In the genomic region with DNA sequence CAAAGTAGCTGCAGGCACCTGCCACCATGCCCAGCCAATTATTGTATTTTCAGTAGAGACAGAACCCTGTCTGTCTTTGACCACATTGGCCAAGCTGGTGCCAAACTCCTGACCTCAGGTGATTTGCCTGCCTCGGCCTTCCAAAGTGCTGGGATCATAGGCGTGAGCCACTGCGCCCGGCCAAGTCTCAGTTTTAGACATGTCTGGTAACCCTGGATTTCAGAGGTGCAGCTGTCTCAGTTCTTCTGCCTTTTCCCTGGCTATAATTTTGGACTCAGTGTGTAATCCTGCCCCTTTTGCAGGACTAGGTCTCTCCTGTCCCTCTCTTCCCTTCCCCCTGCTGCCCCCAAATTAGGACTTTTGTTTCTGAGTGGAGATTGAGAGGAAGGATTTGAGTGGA, we compare ENCODE assay signal across 11 cellular contexts. TPM values are rescaled to one million over a fixed set of nuclear protein-coding genes. Genes with fewer than 3 reads are reported as not detected.
DNase-seq lines count a peak whose midpoint lies in the region; ATAC-seq and TF ChIP-seq lines count a peak whose summit lies in the region.
"Had no signal": no experiment of that assay in that cellular context is flagged by ENCODE, and none has a peak within 500 bp of the region (broad histone marks: within the 10 kb centered on the region; RNA-seq: fewer than 3 reads in every experiment).

No MANE protein-coding gene starts in this region.

- no peak overlapping the region for H3K56ac ChIP-seq in H9 (ENCODE audit: insufficient read length, low read depth, low read length)

- no peak overlapping the region for H3K4me2 ChIP-seq in H9 (ENCODE audit: insufficient read depth, insufficient read length, low read length)

- H4K20me1 ChIP-seq in H9 (ENCODE audit: control insufficient read depth, insufficient read depth, insufficient read length), result no peaks in the 10 kb centered on the region

- WGBS in H9 (ENCODE audit: extremely low coverage, insufficient read length, low lambda C conversion rate), result no CpG with 5 or more reads among the region's 4 CpGs
- WGBS in sigmoid colon, 2 donors, result 65 to 85% methylated on average over 4 of the region's 4 CpGs
- WGBS in esophagus squamous epithelium, 2 donors, result 52 to 60% methylated on average over 4 of the region's 4 CpGs

- no peak overlapping the region for H3K4me3 ChIP-seq in SK-N-MC
- no peak overlapping the region for H3K4me3 ChIP-seq in sigmoid colon
- no peak overlapping the region for H3K4me3 ChIP-seq in esophagus squamous epithelium
- H3K4me3 ChIP-seq: ascending aorta had no signal

- H3K27ac Mint-ChIP-seq in H9, result peak overlapping the region; percentile 4 to 80 (median 42); a peak in 6 of 7 replicates
- H3K27ac Mint-ChIP-seq: activated CD4-positive, alpha-beta T cell treated with anti-CD3 and anti-CD28 coated beads, Interleukin-2, amount 10 ng/mL, durations not matched to agents 7 days and 5 days; activated T-helper 2 cell treated with anti-CD3 and anti-CD28 coated beads, Interferon-gamma antibody, Interleukin-2, Interleukin-4, amounts not matched to agents 10 μg/mL and 5 μg/mL and 100 μg/mL, durations not matched to agents 14 hours and 24 hours and 36 hours had no signal

- ATAC-seq in left lobe of liver, result peak; percentile 66

- no peak overlapping the region for H4K5ac ChIP-seq in H9 (ENCODE audit: insufficient read length, low read depth, low read length)

- no peak overlapping the region for H4K8ac ChIP-seq in H9 (replicated peaks; ENCODE audit: insufficient read length, low read depth, low read length)

- H3K9ac ChIP-seq in H9 (ENCODE audit: extremely low read depth, insufficient read length, low read length) (no peak overlapping the region), SK-N-MC (ENCODE audit: insufficient read length) (no peak overlapping the region)

- H3K27ac ChIP-seq in H9 (ENCODE audit: insufficient read length, low read depth, low read length) (no peak overlapping the region), SK-N-MC (peak overlapping the region; percentile 60; the same call in 1 of the 2 replicates), sigmoid colon (no peak overlapping the region), esophagus squamous epithelium (peak overlapping the region in 2 of 4 donors; percentile 3 to 30)
- H3K27ac ChIP-seq: ascending aorta had no signal

- no peak overlapping the region for H2BK120ac ChIP-seq in H9 (ENCODE audit: low read depth, low read length, poor library complexity, severe bottlenecking)

- no peak overlapping the region for H2BK20ac ChIP-seq in H9 (ENCODE audit: low read depth, low read length, poor library complexity, severe bottlenecking)

- DNase-seq in H9 (no peak), SK-N-MC (ENCODE audit: low read depth, low spot score) (no peak), left lobe of liver (ENCODE audit: low spot score) (no peak), sigmoid colon (peak; percentile 39), GM19238 (ENCODE audit: insufficient read length, low spot score) (no peak), activated gamma-delta T cell treated with Interleukin-2 at 50 U/mL for 16 hours (no peak), esophagus squamous epithelium (lab: John Stamatoyannopoulos, UW) (no peak)
- DNase-seq: activated CD4-positive, alpha-beta T cell treated with anti-CD3 and anti-CD28 coated beads, Interleukin-2, amount 10 ng/mL, durations not matched to agents 7 days and 5 days; small intestine had no signal

- H3K9me3 ChIP-seq in H9 (ENCODE audit: control insufficient read depth, low read depth, low read length) (no peaks in the 10 kb centered on the region), SK-N-MC (ENCODE audit: low read depth, low read length) (no peaks in the 10 kb centered on the region), sigmoid colon (no peaks in the 10 kb centered on the region), esophagus squamous epithelium (no peaks in the 10 kb centered on the region)
- H3K9me3 ChIP-seq: ascending aorta had no signal

- TF ChIP-seq CTCF in H9 (conservative IDR thresholded peaks at IDR 0.05) (no peak), sigmoid colon (IDR thresholded peaks at IDR 0.05) (no peak), esophagus squamous epithelium (IDR thresholded peaks at IDR 0.05) (no peak)

- no peak overlapping the region for H2BK15ac ChIP-seq in H9 (ENCODE audit: low read depth, low read length)

- H2BK5ac ChIP-seq in H9 (ENCODE audit: insufficient read length, low read length), result no peak overlapping the region

- no peak overlapping the region for H4K91ac ChIP-seq in H9 (ENCODE audit: insufficient read length, low read depth, low read length)

- H3K4ac ChIP-seq in H9 (ENCODE audit: low read depth, low read length), result no peak overlapping the region

- H2AK5ac ChIP-seq in H9 (ENCODE audit: insufficient read length, low read length), result no peak overlapping the region

- no peak overlapping the region for H3K23ac ChIP-seq in H9 (ENCODE audit: insufficient read length, low read depth, low read length)

- no peaks in the 10 kb centered on the region for H3K23me2 ChIP-seq in H9 (ENCODE audit: insufficient read length, low read depth, low read length, poor library complexity, severe bottlenecking)

- H3K79me2 ChIP-seq in H9 (ENCODE audit: insufficient read depth, low read length), result peaks cover 27% of the 10 kb centered on the region; the same call in 1 of the 2 replicates

- no peak overlapping the region for H3T11ph ChIP-seq in H9 (ENCODE audit: low read length)

- peaks cover 10 to 16% of the 10 kb centered on the region in 2 experiments for H3K9me3 Mint-ChIP-seq in H9
- H3K9me3 Mint-ChIP-seq: activated CD4-positive, alpha-beta T cell treated with anti-CD3 and anti-CD28 coated beads, Interleukin-2, amount 10 ng/mL, durations not matched to agents 7 days and 5 days had no signal

- no peak for TF ChIP-seq EP300 in sigmoid colon (IDR thresholded peaks at IDR 0.05)

- H3K36me3 ChIP-seq in SK-N-MC (ENCODE audit: insufficient read depth, low read length) (peaks cover 12% of the 10 kb centered on the region; the same call in 1 of the 2 replicates), sigmoid colon (no peaks in the 10 kb centered on the region), esophagus squamous epithelium (peaks cover 0 to 10% (median 0%) of the 10 kb centered on the region in 3 donors)
- H3K36me3 ChIP-seq: ascending aorta had no signal

- H3K27me3 ChIP-seq in H9 (ENCODE audit: insufficient read depth, low read length) (no peaks in the 10 kb centered on the region), sigmoid colon (no peaks in the 10 kb centered on the region), esophagus squamous epithelium (no peaks in the 10 kb centered on the region)
- H3K27me3 ChIP-seq: ascending aorta had no signal

- intact Hi-C loops in sigmoid colon (cut with DNase I), result no loop called here
- intact Hi-C loops in esophagus squamous epithelium (cut with DNase I), result no loop called here

- H3K79me1 ChIP-seq in H9 (ENCODE audit: insufficient read depth, low read depth, low read length, poor library complexity, severe bottlenecking), result peaks cover 13% of the 10 kb centered on the region

- H3K36me3 Mint-ChIP-seq in H9 (ENCODE audit: insufficient read depth in 1 of 3, low read depth in 3 of 3), result peaks cover 12 to 19% (median 13%) of the 10 kb centered on the region in 3 experiments

- no peak overlapping the region for H3K4me3 Mint-ChIP-seq in H9
- H3K4me3 Mint-ChIP-seq: activated CD4-positive, alpha-beta T cell treated with anti-CD3 and anti-CD28 coated beads, Interleukin-2, amount 10 ng/mL, durations not matched to agents 7 days and 5 days had no signal

- H3K18ac ChIP-seq in H9 (ENCODE audit: insufficient read length, low read depth, low read length), result no peak overlapping the region

- H2AFZ ChIP-seq in H9 (ENCODE audit: low read length), result no peak overlapping the region

- peaks cover 29 to 30% of the 10 kb centered on the region in 2 experiments for H3K4me1 Mint-ChIP-seq in H9

- H3K4me1 ChIP-seq in H9 (ENCODE audit: insufficient read depth, low read length) (no peaks in the 10 kb centered on the region; the same call in 1 of the 2 replicates), sigmoid colon (peaks cover 0 to 46% (median 35%) of the 10 kb centered on the region in 4 donors), esophagus squamous epithelium (peaks cover 16 to 42% (median 29%) of the 10 kb centered on the region in 3 donors)

- no peaks in the 10 kb centered on the region for H3K27me3 Mint-ChIP-seq in H9 (ENCODE audit: low read depth)
- H3K27me3 Mint-ChIP-seq: activated CD4-positive, alpha-beta T cell treated with anti-CD3 and anti-CD28 coated beads, Interleukin-2, amount 10 ng/mL, durations not matched to agents 7 days and 5 days had no signal

- no peak for TF ChIP-seq POLR2A in sigmoid colon (IDR thresholded peaks at IDR 0.05)
- TF ChIP-seq POLR2A in esophagus squamous epithelium (IDR thresholded peaks at IDR 0.05), result no peak

- H3K14ac ChIP-seq in H9 (ENCODE audit: insufficient read depth, low read length), result no peak overlapping the region

- H2BK12ac ChIP-seq in H9 (ENCODE audit: insufficient read length, low read depth, low read length), result no peak overlapping the region

RNA-seq across cellular contexts. Expression of gene FAM193A, which starts 46.6 kb away (rescaled TPM):
- 35.9 and 36.9 TPM in 2 replicates for total RNA-seq in H9 (2021)
- 10.6 TPM for total RNA-seq in left lobe of liver
- total RNA-seq in sigmoid colon, result 10 to 100 TPM; 17.4 to 32.4 (median 20.1) TPM
- polyA plus RNA-seq in sigmoid colon, result 10 to 100 TPM in 1 of 3 donors, 1 to 10 TPM in 2; 6.0 to 16.1 (median 6.9) TPM
- 10 to 100 TPM in 3 of 4 donors, 1 to 10 TPM in 1; 9.8 to 18.7 (median 16.4) TPM for total RNA-seq in esophagus squamous epithelium
